In genomic region chrX:107716045-107716684, GRCh38 we compare ENCODE assay signal across 8 cellular contexts. TPM values are rescaled to one million over a fixed set of nuclear protein-coding genes. Genes with fewer than 3 reads are reported as not detected.
A peak's percentile ranks its signal among the peaks of the same experiment; 100 is the strongest.
DNase-seq lines count a peak whose midpoint lies in the region; ATAC-seq and TF ChIP-seq lines count a peak whose summit lies in the region.

No MANE protein-coding gene starts in this region.

- peaks cover 9 to 11% of the 10 kb centered on the region in 2 donors for H3K36me3 Mint-ChIP-seq in activated naive CD4-positive, alpha-beta T cell treated with anti-CD3 and anti-CD28 coated beads, Interleukin-2, amount 50 U/mL, for 72 hours

- peak; percentile 1 to 19 for ATAC-seq in activated naive CD4-positive, alpha-beta T cell treated with anti-CD3 and anti-CD28 coated beads, Interleukin-2, amount 50 U/mL, for 72 hours
- ATAC-seq in heart left ventricle (peak in 3 of 4 donors; percentile 7 to 44 (median 29)), GM21786 (IDR thresholded peaks at IDR 0.05; ENCODE audit: unreplicated experiment) (no peak)

- peaks cover 0 to 9% (median 0%) of the 10 kb centered on the region in 9 donors for H3K27me3 ChIP-seq in heart left ventricle
- H3K27me3 ChIP-seq in prostate gland (replicated peaks; ENCODE audit: insufficient read depth) = no peaks in the 10 kb centered on the region

- peak overlapping the region; percentile 84 to 95 for H3K27ac Mint-ChIP-seq in activated naive CD4-positive, alpha-beta T cell treated with anti-CD3 and anti-CD28 coated beads, Interleukin-2, amount 50 U/mL, for 72 hours

- H3K36me3 ChIP-seq in heart left ventricle (peaks cover 0 to 25% (median 16%) of the 10 kb centered on the region in 9 donors), prostate gland (peaks cover 0 to 5% of the 10 kb centered on the region in 2 donors)

- H3K4me3 ChIP-seq in LNCaP clone FGC (ENCODE audit: low read depth, low read length) (peak overlapping the region; percentile 73), heart left ventricle (peak overlapping the region; percentile 46 to 95 (median 75)), prostate gland (peak overlapping the region; percentile 64 to 71)

- TF ChIP-seq CTCF in LNCaP clone FGC (IDR thresholded peaks at IDR 0.05; ENCODE audit: control insufficient read depth, extremely low read depth, insufficient read depth) (no peak), heart left ventricle (IDR thresholded peaks at IDR 0.05) (no peak), prostate gland (IDR thresholded peaks at IDR 0.05) (no peak)

- intact Hi-C loops in heart left ventricle (cut with DNase I) = loop anchor here in 7 of 10 donors (2.0 to 5.0 kb wide), 6 partner anchors 39 to 176 kb away; partner anchors contain the start of genes TSC22D3 (in 3 of the 7) and NCBP2L (in 1 of the 7)
- intact Hi-C loops in prostate gland (cut with DNase I) = no loop called here

- H3K4me1 ChIP-seq in heart left ventricle = peaks cover 0 to 60% (median 10%) of the 10 kb centered on the region in 12 donors
- H3K4me1 ChIP-seq in prostate gland (replicated peaks) = no peaks in the 10 kb centered on the region

- WGBS in heart left ventricle, 4 donors = 2 to 33% (median 16%) methylated on average over 23 to 54 of the region's 54 CpGs
- 0% methylated on average over 14 of the region's 54 CpGs for WGBS in prostate gland

- DNase-seq in stimulated activated CD4-positive, alpha-beta T cell treated with anti-CD3 and anti-CD28 coated beads, Interleukin-15, amount 100 ng/mL, for 24 hours = peak; percentile 24
- no peak for DNase-seq in stimulated activated CD4-positive, alpha-beta T cell treated with anti-CD3 and anti-CD28 coated beads, Interleukin-4, amount 100 ng/mL, for 24 hours
- DNase-seq in LNCaP clone FGC (ENCODE audit: low read depth) (no peak), heart left ventricle (peak in 3 of 5 donors; percentile 36 to 70 (median 45)), prostate gland (ENCODE audit: low spot score) (no peak)
- no peak for DNase-seq in activated naive CD4-positive, alpha-beta T cell treated with anti-CD3 and anti-CD28 coated beads, Interleukin-2, amount 50 U/mL, for 72 hours (ENCODE audit: low spot score in 2 of 2)
- no peak for DNase-seq in stimulated activated CD8-positive, alpha-beta memory T cell treated with anti-CD3 and anti-CD28 coated beads, Interleukin-4, amount 100 ng/mL, for 48 hours

- H3K9me3 ChIP-seq in heart left ventricle = no peaks in the 10 kb centered on the region
- no peaks in the 10 kb centered on the region for H3K9me3 ChIP-seq in prostate gland

- H3K27ac ChIP-seq in heart left ventricle = peak overlapping the region; percentile 89 to 99 (median 93)
- peak overlapping the region; percentile 98 for H3K27ac ChIP-seq in prostate gland

- no peaks in the 10 kb centered on the region for H3K9me3 Mint-ChIP-seq in activated naive CD4-positive, alpha-beta T cell treated with anti-CD3 and anti-CD28 coated beads, Interleukin-2, amount 50 U/mL, for 72 hours

- no peak for TF ChIP-seq POLR2A in heart left ventricle (IDR thresholded peaks at IDR 0.05)
- no peak for TF ChIP-seq POLR2A in prostate gland (IDR thresholded peaks at IDR 0.05)

RNA-seq across cellular contexts. Expression of gene TSC22D3, which starts 59.4 kb away (rescaled TPM):
- 10 to 100 TPM; 41.1 to 80.3 TPM for total RNA-seq in activated naive CD4-positive, alpha-beta T cell treated with anti-CD3 and anti-CD28 coated beads, Interleukin-2, amount 50 U/mL, for 72 hours
- total RNA-seq in heart left ventricle (100 to 1,000 TPM in 2 of 9 donors, 10 to 100 TPM in 7; 28.0 to 145 (median 30.5) TPM), prostate gland (1,000 to 10,000 TPM in 1 of 2 donors, 100 to 1,000 TPM in 1; 480 to 1,164 TPM)
- 100 to 1,000 TPM in 1 of 2 donors, 10 to 100 TPM in 1; 41.5 to 113 TPM for polyA plus RNA-seq in heart left ventricle

Comparison
In these comparisons a context has a peak if more than half of its experiments do, and no peak if none do; other contexts are left out.
1. DNase-seq: peak in stimulated activated CD4-positive, alpha-beta T cell treated with anti-CD3 and anti-CD28 coated beads, Interleukin-15, amount 100 ng/mL, for 24 hours (single experiment) and heart left ventricle (3 of 5); none in stimulated activated CD4-positive, alpha-beta T cell treated with anti-CD3 and anti-CD28 coated beads, Interleukin-4, amount 100 ng/mL, for 24 hours (single experiment), LNCaP clone FGC (single experiment), activated naive CD4-positive, alpha-beta T cell treated with anti-CD3 and anti-CD28 coated beads, Interleukin-2, amount 50 U/mL, for 72 hours (0 of 2), prostate gland (single experiment) and stimulated activated CD8-positive, alpha-beta memory T cell treated with anti-CD3 and anti-CD28 coated beads, Interleukin-4, amount 100 ng/mL, for 48 hours (single experiment).
2. Peak in every context shown above with its lines, with median percentiles within 50 percentile points of each other: H3K4me3 ChIP-seq.